In the genomic region with DNA sequence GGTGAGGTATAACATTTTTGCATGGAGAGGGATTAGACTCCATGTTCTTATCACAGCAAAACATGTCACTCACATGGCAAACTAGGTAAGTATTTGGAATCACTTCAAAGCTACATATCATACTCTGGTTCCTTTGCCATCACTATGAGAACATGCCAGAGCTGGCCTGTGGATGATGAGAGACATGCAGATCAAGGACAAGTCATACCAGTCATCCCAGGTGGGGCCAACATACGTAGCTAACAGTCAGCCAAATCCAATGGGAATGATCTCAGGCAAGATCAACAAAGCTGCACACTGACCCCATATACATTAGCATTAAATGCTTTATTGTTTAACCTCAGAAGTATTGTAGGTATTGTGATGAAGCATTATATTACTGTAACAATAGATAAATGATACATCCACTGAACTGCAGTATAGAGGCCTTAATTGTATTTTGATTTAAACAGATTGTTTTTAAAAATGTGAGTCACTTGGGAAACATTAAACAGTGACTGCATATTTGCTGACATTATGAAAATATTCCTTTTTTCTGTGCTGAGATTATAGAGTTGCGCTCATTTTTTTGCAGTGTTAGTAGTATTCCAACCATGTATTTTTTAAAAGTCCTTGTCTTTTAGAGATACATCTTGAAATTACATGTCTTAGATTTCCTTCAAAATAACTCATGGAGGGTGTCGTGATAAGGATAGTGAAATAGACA, we compare ENCODE assay signal across 22 cellular contexts. TPM values are rescaled to one million over a fixed set of nuclear protein-coding genes. Genes with fewer than 3 reads are reported as not detected.
A peak's percentile ranks its signal among the peaks of the same experiment; 100 is the strongest.
DNase-seq lines count a peak whose midpoint lies in the region; ATAC-seq, FAIRE-seq and TF ChIP-seq lines count a peak whose summit lies in the region.
"Had no signal": no experiment of that assay in that cellular context is flagged by ENCODE, and none has a peak within 500 bp of the region (broad histone marks: within the 10 kb centered on the region; RNA-seq: fewer than 3 reads in every experiment).

No MANE protein-coding gene starts in this region.

- POLR2A ChIA-PET in HepG2 (lab: Yijun Ruan, JAX) = no interaction called here

- FAIRE-seq in HepG2 (lab: Jason Lieb, UNC) = no peak
- no peak for FAIRE-seq in bronchial epithelial cell (lab: Jason Lieb, UNC)
- FAIRE-seq: D721Med, G401.6, GM12891, HTR-8/SVneo had no signal

- no peaks in the 10 kb centered on the region for H4K20me1 ChIP-seq in HepG2 (ENCODE audit: insufficient read depth, low read length)

- H3K4me1 ChIP-seq in HepG2 (ENCODE audit: insufficient read depth, low read length) = no peaks in the 10 kb centered on the region
- H3K4me1 ChIP-seq in right lobe of liver = no peaks in the 10 kb centered on the region
- H3K4me1 ChIP-seq: BE2C had no signal

- no peaks in the 10 kb centered on the region for H3K9me3 ChIP-seq in HepG2 (ENCODE audit: low read length)
- no peaks in the 10 kb centered on the region for H3K9me3 ChIP-seq in right lobe of liver
- H3K9me3 ChIP-seq: BE2C had no signal

- TF ChIP-seq CTCF in HepG2 (CRISPR knock-in tag; IDR thresholded peaks at IDR 0.05) = no peak
- TF ChIP-seq CTCF in right lobe of liver (IDR thresholded peaks at IDR 0.05) = no peak
- no peak for TF ChIP-seq CTCF in bronchial epithelial cell (IDR thresholded peaks at IDR 0.05; ENCODE audit: insufficient read depth, low read length, severe bottlenecking)

- TF ChIP-seq POLR2A in HepG2 (IDR thresholded peaks at IDR 0.05; ENCODE audit: insufficient read depth in 1 of 2, low read depth in 2 of 2, low read length in 2 of 2) (no peak), right lobe of liver (IDR thresholded peaks at IDR 0.05) (no peak)

- in situ Hi-C loops in HepG2 (cut with HindIII; ENCODE audit: extremely low pct_ligation_motif_present, low pct_unique_long_range_greater_than_20kb) = no loop called here

- no peak for TF ChIP-seq RAD21 in HepG2 (CRISPR knock-in tag; IDR thresholded peaks at IDR 0.05)

- H3K4me2 ChIP-seq in HepG2 (ENCODE audit: low read depth, low read length) = no peak overlapping the region

- H3K4me3 ChIP-seq in HepG2 (replicated peaks in 1 of 3; ENCODE audit: insufficient read depth in 1 of 3, low read depth in 2 of 3, low read length in 3 of 3) (no peak overlapping the region), right lobe of liver (no peak overlapping the region), bronchial epithelial cell (ENCODE audit: low read depth, low read length) (no peak overlapping the region)

- H3K9ac ChIP-seq in HepG2 (ENCODE audit: insufficient read depth, low read depth, low read length) = no peak overlapping the region

- ATAC-seq in HepG2 = no peak
- no peak for ATAC-seq in right lobe of liver
- ATAC-seq in HG03354 (IDR thresholded peaks at IDR 0.05; ENCODE audit: poor library complexity, severe bottlenecking, unreplicated experiment) = no peak
- ATAC-seq: HCT116 had no signal

- intact Hi-C loops in HepG2 (cut with micrococcal nuclease; ENCODE audit: unreplicated experiment) = no loop called here
- intact Hi-C loops in right lobe of liver (cut with DNase I) = no loop called here

- CTCF ChIA-PET in HepG2 (lab: Yijun Ruan, JAX; ENCODE audit: low intra/inter-chr PET ratio, low total read pairs) = no interaction called here

- H3K27ac ChIP-seq in HepG2 (ENCODE audit: extremely low read length, insufficient read depth, low read length) (no peak overlapping the region), right lobe of liver (no peak overlapping the region)

- H3K36me3 ChIP-seq in HepG2 (replicated peaks in 1 of 2; ENCODE audit: control insufficient read depth in 1 of 2, insufficient read depth in 2 of 2, low read length in 2 of 2) = no peaks in the 10 kb centered on the region
- no peaks in the 10 kb centered on the region for H3K36me3 ChIP-seq in right lobe of liver
- H3K36me3 ChIP-seq in bronchial epithelial cell (ENCODE audit: control insufficient read depth, insufficient read depth, low read length) = no peaks in the 10 kb centered on the region
- H3K36me3 ChIP-seq: BE2C had no signal

- BruUV-seq in HepG2 (replicated peaks; lab: Mats Ljungman, UMichigan) = no TSS peak

- 1% methylated on average over 3 of the region's 3 CpGs for WGBS in HepG2 (ENCODE audit: low lambda C conversion rate)
- WGBS in right lobe of liver (ENCODE audit: insufficient coverage, low coverage, low lambda C conversion rate, missing lambda C conversion rate) = 60% methylated on average over 3 of the region's 3 CpGs

- no peak for TF ChIP-seq EP300 in HepG2 (IDR thresholded peaks at IDR 0.05; ENCODE audit: low read depth in 2 of 2, low read length in 2 of 2)
- TF ChIP-seq EP300 in HepG2 (CRISPR knock-in tag; IDR thresholded peaks at IDR 0.05; ENCODE audit: borderline replicate concordance) = no peak

- H3K79me2 ChIP-seq in HepG2 (ENCODE audit: insufficient read depth, low read length) = no peaks in the 10 kb centered on the region

- no peak for DNase-seq in HepG2 (ENCODE audit: low spot score)
- no peak for DNase-seq in right lobe of liver
- peak; percentile 44 for DNase-seq in NCI-H69 (lab: John Stamatoyannopoulos, UW)
- peak; percentile 68 for DNase-seq in bronchial epithelial cell (ENCODE audit: low read depth)
- no peak for DNase-seq in SIG-M5 treated with dmso at 0.1 percent for 504 hours (lab: John Stamatoyannopoulos, UW; ENCODE audit: unreplicated experiment)
- no peak for DNase-seq in NCI-H526 (lab: John Stamatoyannopoulos, UW)
- DNase-seq: 8988T; ACHN; BE2C; C1 segment of cervical spinal cord; CD4-positive, CD25-positive, alpha-beta regulatory T cell; CD8-positive, alpha-beta memory T cell; COR-L47; GOT3; H7; HFFc6 had no signal

- H3K27me3 ChIP-seq in HepG2 (ENCODE audit: control insufficient read depth in 1 of 2, insufficient read depth in 2 of 2, low read length in 2 of 2) (no peaks in the 10 kb centered on the region), right lobe of liver (no peaks in the 10 kb centered on the region), bronchial epithelial cell (ENCODE audit: control insufficient read depth, insufficient read depth, low read length) (no peaks in the 10 kb centered on the region)
- H3K27me3 ChIP-seq: BE2C had no signal

- no peak overlapping the region for H2AFZ ChIP-seq in HepG2 (ENCODE audit: low read length)

TF ChIP-seq in HepG2, 621 proteins besides CTCF, POLR2A, EP300 and RAD21 (continues in another document):
- no peak for TF ChIP-seq GABPA (IDR thresholded peaks at IDR 0.05; ENCODE audit: low read depth, low read length)
- no peak for TF ChIP-seq GABPA (CRISPR knock-in tag; IDR thresholded peaks at IDR 0.05; ENCODE audit: low read depth)
- TF ChIP-seq MAFF (IDR thresholded peaks at IDR 0.05; ENCODE audit: low read depth, low read length) = peak; percentile 46; the same call in 1 of the 2 replicates
- no peak for TF ChIP-seq ZNF446 (CRISPR knock-in tag; IDR thresholded peaks at IDR 0.05)

RNA-seq across cellular contexts. Expression of gene ARL14EP, which starts 37.3 kb away (rescaled TPM):
- total RNA-seq in HepG2 (2016; rRNA removed; fragmentation: Illumina TruSeq; extraction: Trizol) (15.4 and 21.7 TPM in 2 replicates), right lobe of liver (10 to 100 TPM; 10.3 to 19.3 (median 14.2) TPM), bronchial epithelial cell (19.2 and 29.2 TPM in 2 replicates)
- total RNA-seq in HepG2 (2016; cell fraction: cytosol; rRNA removed; fragmentation: Illumina TruSeq; extraction: Trizol; ENCODE audit: low read depth) = 3.4 and 5.8 TPM in 2 replicates
- total RNA-seq in HepG2 (2016; cell fraction: insoluble cytoplasmic fraction; rRNA removed; fragmentation: Illumina TruSeq; extraction: Trizol) = 14.6 and 19.6 TPM in 2 replicates
- 7.0 and 8.7 TPM in 2 replicates for total RNA-seq in HepG2 (2016; cell fraction: membrane; rRNA removed; fragmentation: Illumina TruSeq; extraction: Trizol)
- total RNA-seq in HepG2 (2016; cell fraction: nucleus; rRNA removed; fragmentation: Illumina TruSeq; extraction: Trizol) = 22.2 and 25.8 TPM in 2 replicates
- polyA plus RNA-seq in HepG2 (2011; rRNA removed) = 9.8 and 11.4 TPM in 2 replicates
- polyA plus RNA-seq in HepG2 (2011; cell fraction: cytosol; rRNA removed) = 3.4 and 5.6 TPM in 2 replicates
- 3.6 and 8.6 TPM in 2 replicates for polyA plus RNA-seq in HepG2 (2011; cell fraction: nucleus; rRNA removed)
- polyA plus RNA-seq in HepG2 (2012) = 7.5 and 10.8 TPM in 2 replicates
- 2.1 and 4.0 TPM in 2 replicates for polyA plus RNA-seq in HepG2 (2016; cell fraction: cytosol; fragmentation: Illumina TruSeq; extraction: Trizol; ENCODE audit: low read depth)
- polyA plus RNA-seq in HepG2 (2016; cell fraction: insoluble cytoplasmic fraction; fragmentation: Illumina TruSeq; extraction: Trizol; ENCODE audit: low read depth) = 21.9 and 27.8 TPM in 2 replicates
- polyA plus RNA-seq in HepG2 (2016; cell fraction: membrane; fragmentation: Illumina TruSeq; extraction: Trizol; ENCODE audit: low read depth) = 3.0 and 3.5 TPM in 2 replicates
- 25.4 and 27.7 TPM in 2 replicates for polyA plus RNA-seq in HepG2 (2016; cell fraction: nucleus; fragmentation: Illumina TruSeq; extraction: Trizol; ENCODE audit: insufficient read depth, low read depth)
- 2.3 and 7.7 TPM in 2 replicates for polyA minus RNA-seq in HepG2 (2011; rRNA and poly(A)+ RNA removed; ENCODE audit: low replicate concordance)
- polyA minus RNA-seq in HepG2 (2011; cell fraction: cytosol; rRNA and poly(A)+ RNA removed) = 3.9 and 6.4 TPM in 2 replicates
- 23.8 and 28.6 TPM in 2 replicates for polyA minus RNA-seq in HepG2 (2011; cell fraction: nucleus; rRNA and poly(A)+ RNA removed)

RNA-seq across cellular contexts. Expression of gene FSHB, which starts 54.8 kb away (rescaled TPM):
- not detected in 2 replicates for total RNA-seq in HepG2 (2016; rRNA removed; fragmentation: Illumina TruSeq; extraction: Trizol)
- not detected in 2 replicates for total RNA-seq in HepG2 (2016; cell fraction: cytosol; rRNA removed; fragmentation: Illumina TruSeq; extraction: Trizol; ENCODE audit: low read depth)
- total RNA-seq in HepG2 (2016; cell fraction: insoluble cytoplasmic fraction; rRNA removed; fragmentation: Illumina TruSeq; extraction: Trizol) = not detected in 2 replicates
- total RNA-seq in HepG2 (2016; cell fraction: membrane; rRNA removed; fragmentation: Illumina TruSeq; extraction: Trizol) = not detected in 2 replicates
- total RNA-seq in HepG2 (2016; cell fraction: nucleus; rRNA removed; fragmentation: Illumina TruSeq; extraction: Trizol) = not detected in 2 replicates
- not detected in 2 replicates for polyA plus RNA-seq in HepG2 (2011; rRNA removed)
- not detected in 2 replicates for polyA plus RNA-seq in HepG2 (2011; cell fraction: cytosol; rRNA removed)
- polyA plus RNA-seq in HepG2 (2011; cell fraction: nucleus; rRNA removed) = not detected in 2 replicates
- polyA plus RNA-seq in HepG2 (2012) = not detected in 2 replicates
- polyA plus RNA-seq in HepG2 (2016; cell fraction: cytosol; fragmentation: Illumina TruSeq; extraction: Trizol; ENCODE audit: low read depth) = not detected in 2 replicates
- polyA plus RNA-seq in HepG2 (2016; cell fraction: insoluble cytoplasmic fraction; fragmentation: Illumina TruSeq; extraction: Trizol; ENCODE audit: low read depth) = not detected in 2 replicates
- polyA plus RNA-seq in HepG2 (2016; cell fraction: membrane; fragmentation: Illumina TruSeq; extraction: Trizol; ENCODE audit: low read depth) = not detected in 2 replicates
- polyA plus RNA-seq in HepG2 (2016; cell fraction: nucleus; fragmentation: Illumina TruSeq; extraction: Trizol; ENCODE audit: insufficient read depth, low read depth) = not detected in 2 replicates
- not detected in 2 replicates for polyA minus RNA-seq in HepG2 (2011; rRNA and poly(A)+ RNA removed; ENCODE audit: low replicate concordance)
- not detected in 2 replicates for polyA minus RNA-seq in HepG2 (2011; cell fraction: cytosol; rRNA and poly(A)+ RNA removed)
- polyA minus RNA-seq in HepG2 (2011; cell fraction: nucleus; rRNA and poly(A)+ RNA removed) = not detected in 2 replicates
- not detected for total RNA-seq in right lobe of liver
- total RNA-seq in bronchial epithelial cell = not detected in 2 replicates
- total RNA-seq: CD4-positive, CD25-positive, alpha-beta regulatory T cell; CD8-positive, alpha-beta memory T cell; H7; HFFc6 had no signal
- polyA plus RNA-seq: CD4-positive, CD25-positive, alpha-beta regulatory T cell; CD8-positive, alpha-beta memory T cell had no signal

Comparison
In these comparisons a context has a peak if more than half of its experiments do, and no peak if none do; other contexts are left out.
1. DNase-seq: peak in NCI-H69 (single experiment) and bronchial epithelial cell (single experiment); none in HepG2 (single experiment), right lobe of liver (0 of 3), SIG-M5 treated with dmso at 0.1 percent for 504 hours (single experiment) and NCI-H526 (0 of 2).